16 cellular contexts compared by ENCODE assay signal in genomic region chr7:133582766-133583523, GRCh38.
DNase-seq lines count a peak whose midpoint lies in the region; ATAC-seq and TF ChIP-seq lines count a peak whose summit lies in the region.
"Had no signal": no experiment of that assay in that cellular context is flagged by ENCODE, and none has a peak within 500 bp of the region (broad histone marks: within the 10 kb centered on the region; RNA-seq: fewer than 3 reads in every experiment).

No MANE protein-coding gene starts in this region.

- CTCF ChIA-PET in SK-N-SH (lab: Yijun Ruan, JAX) = no interaction called here

- TF ChIP-seq EP300 in SK-N-SH (IDR thresholded peaks at IDR 0.05; ENCODE audit: borderline replicate concordance in 1 of 2, low read depth in 1 of 2, low read length in 1 of 2) = no peak

- no peaks in the 10 kb centered on the region for H3K9me2 ChIP-seq in SK-N-SH
- H3K9me2 ChIP-seq in MM.1S (replicated peaks; ENCODE audit: insufficient read depth, low read length) = no peaks in the 10 kb centered on the region

- no peaks in the 10 kb centered on the region for H3K9me3 ChIP-seq in SK-N-SH
- no peaks in the 10 kb centered on the region for H3K9me3 ChIP-seq in MM.1S (replicated peaks; ENCODE audit: insufficient read depth, low read length)
- H3K9me3 ChIP-seq: left ventricle myocardium inferior, transverse colon had no signal

- H2AFZ ChIP-seq in SK-N-SH (ENCODE audit: low read depth) (no peak overlapping the region), MM.1S (ENCODE audit: low read length) (no peak overlapping the region)

- no peak for TF ChIP-seq RAD21 in SK-N-SH (IDR thresholded peaks at IDR 0.05; ENCODE audit: low read length)

- H3K4me2 ChIP-seq in SK-N-SH = no peak overlapping the region; the same call in 1 of the 2 replicates
- H3K4me2 ChIP-seq in MM.1S (ENCODE audit: low read depth, low read length) = no peak overlapping the region

- H3K36me3 ChIP-seq in SK-N-SH (replicated peaks in 1 of 2; ENCODE audit: control insufficient read depth in 1 of 2, insufficient read depth in 2 of 2, low read length in 1 of 2) (no peaks in the 10 kb centered on the region), MM.1S (replicated peaks; ENCODE audit: insufficient read depth, low read length) (no peaks in the 10 kb centered on the region)
- H3K36me3 ChIP-seq: left ventricle myocardium inferior, transverse colon had no signal

- H3K27me3 ChIP-seq in SK-N-SH (ENCODE audit: insufficient read depth) (no peaks in the 10 kb centered on the region), MM.1S (replicated peaks; ENCODE audit: insufficient read depth, low read length) (no peaks in the 10 kb centered on the region)
- H3K27me3 ChIP-seq: transverse colon had no signal

- no peak for ATAC-seq in HG03354 (IDR thresholded peaks at IDR 0.05; ENCODE audit: poor library complexity, severe bottlenecking, unreplicated experiment)
- no peak for ATAC-seq in HG03108 (IDR thresholded peaks at IDR 0.05; ENCODE audit: unreplicated experiment)
- ATAC-seq in HG02678 (IDR thresholded peaks at IDR 0.05; ENCODE audit: unreplicated experiment) = no peak
- ATAC-seq: CD8-positive, alpha-beta T cell; naive thymus-derived CD8-positive, alpha-beta T cell had no signal

- no peak overlapping the region for H3K4me3 ChIP-seq in SK-N-SH (ENCODE audit: low read depth in 2 of 2, low read length in 1 of 2)
- no peak overlapping the region for H3K4me3 ChIP-seq in fibroblast of mammary gland (ENCODE audit: control insufficient read depth, low read depth, low read length)
- no peak overlapping the region for H3K4me3 ChIP-seq in MM.1S (ENCODE audit: low read length)
- H3K4me3 ChIP-seq: left ventricle myocardium inferior, transverse colon had no signal

- H3K27ac ChIP-seq in SK-N-SH (ENCODE audit: low read depth in 2 of 2, low read length in 1 of 2) = peak overlapping the region; percentile 9 to 32; a peak in 3 of 4 replicates
- no peak overlapping the region for H3K27ac ChIP-seq in MM.1S (ENCODE audit: low read length)
- H3K27ac ChIP-seq: left ventricle myocardium inferior, transverse colon had no signal

- POLR2A ChIA-PET in SK-N-SH (lab: Yijun Ruan, JAX) = no interaction called here

- no peaks in the 10 kb centered on the region for H4K20me1 ChIP-seq in SK-N-SH (ENCODE audit: insufficient read depth)
- no peaks in the 10 kb centered on the region for H4K20me1 ChIP-seq in MM.1S (ENCODE audit: insufficient read depth, low read length)

- H3K4me1 ChIP-seq in SK-N-SH (ENCODE audit: control insufficient read depth in 1 of 2, insufficient read depth in 2 of 2, low read depth in 1 of 2, low read length in 1 of 2) (peaks cover 9 to 14% of the 10 kb centered on the region in 2 experiments; a peak in 2 of 4 replicates), MM.1S (ENCODE audit: low read length) (no peaks in the 10 kb centered on the region)

- H3K9ac ChIP-seq in SK-N-SH (no peak overlapping the region; the same call in 1 of the 2 replicates), MM.1S (ENCODE audit: low read length) (no peak overlapping the region)

- TF ChIP-seq CTCF in SK-N-SH (IDR thresholded peaks at IDR 0.05) (no peak), fibroblast of mammary gland (conservative IDR thresholded peaks at IDR 0.05; ENCODE audit: control insufficient read depth, insufficient read depth, low read depth, low read length) (no peak), MM.1S (IDR thresholded peaks at IDR 0.05; ENCODE audit: low read length) (no peak)

- H3K79me2 ChIP-seq in SK-N-SH (ENCODE audit: insufficient read depth) (no peaks in the 10 kb centered on the region), MM.1S (ENCODE audit: low read length) (no peaks in the 10 kb centered on the region)

- peak; percentile 74 for DNase-seq in GM03348 (ENCODE audit: low spot score)
- no peak for DNase-seq in SK-N-SH
- peak; percentile 84 for DNase-seq in fibroblast of mammary gland (ENCODE audit: low read depth)
- peak; percentile 19 for DNase-seq in renal cortical epithelial cell (ENCODE audit: low read depth)
- no peak for DNase-seq in MM.1S
- DNase-seq: activated effector memory CD4-positive, alpha-beta T cell treated with Interleukin-2 at 50 U/mL for 16 hours; CD8-positive, alpha-beta T cell; hypothalamus; left ventricle myocardium inferior; naive thymus-derived CD8-positive, alpha-beta T cell; NCI-H1048; retina; transverse colon had no signal

- WGBS in SK-N-SH (ENCODE audit: low lambda C conversion rate) = 65% methylated on average over 4 of the region's 4 CpGs

- H3F3A ChIP-seq in SK-N-SH (replicated peaks; ENCODE audit: insufficient read depth) (peaks cover 5% of the 10 kb centered on the region), MM.1S (ENCODE audit: insufficient read depth, low read length) (no peaks in the 10 kb centered on the region)

TF ChIP-seq in SK-N-SH, 30 proteins besides CTCF, POLR2A, EP300 and RAD21:
- TF ChIP-seq RFX5 (IDR thresholded peaks at IDR 0.05; ENCODE audit: low read length) = no peak
- no peak for TF ChIP-seq ZBTB33 (IDR thresholded peaks at IDR 0.05; ENCODE audit: borderline replicate concordance, low read depth)
- peak; percentile 34; the same call in 1 of the 2 replicates for TF ChIP-seq FOSL2 (IDR thresholded peaks at IDR 0.05; ENCODE audit: borderline replicate concordance, low read depth)
- TF ChIP-seq FOXM1 (IDR thresholded peaks at IDR 0.05; ENCODE audit: low read depth) = no peak
- no peak for TF ChIP-seq REST (IDR thresholded peaks at IDR 0.05; ENCODE audit: low read depth, low read length)
- TF ChIP-seq MEF2A (IDR thresholded peaks at IDR 0.05; ENCODE audit: borderline replicate concordance, low read depth) = no peak
- no peak for TF ChIP-seq PBX3 (IDR thresholded peaks at IDR 0.05)
- TF ChIP-seq TCF12 (IDR thresholded peaks at IDR 0.05) = 0 out of 2 replicates have a peak, but pooled peaks have one; percentile 19
- no peak for TF ChIP-seq SMC3 (IDR thresholded peaks at IDR 0.05; ENCODE audit: low read depth, low read length)
- no peak for TF ChIP-seq JUND (IDR thresholded peaks at IDR 0.05)

Comparison
In these comparisons a context has a peak if more than half of its experiments do, and no peak if none do; other contexts are left out.
1. DNase-seq: peak in GM03348 (single experiment), fibroblast of mammary gland (single experiment) and renal cortical epithelial cell (single experiment); none in SK-N-SH (single experiment) and MM.1S (single experiment).